24 cellular contexts compared by ENCODE assay signal in genomic region chr18:24991220-24991575, GRCh38.
"Had no signal": no experiment of that assay in that cellular context is flagged by ENCODE, and none has a peak within 500 bp of the region (broad histone marks: within the 10 kb centered on the region; RNA-seq: fewer than 3 reads in every experiment).

No MANE protein-coding gene starts in this region.

- H3K9me3 Mint-ChIP-seq: activated CD4-positive, alpha-beta T cell treated with anti-CD3 and anti-CD28 coated beads, Interleukin-2, amount 10 ng/mL, durations not matched to agents 24 days and 14 days; dendritic cell treated with granulocyte-macrophage colony-stimulating factor and Interleukin-4, amounts not matched to agents 40 ng/mL and 50 ng/mL, for 4 days; nephron progenitor cell had no signal

- ATAC-seq: activated naive CD8-positive, alpha-beta T cell treated with anti-CD3 and anti-CD28 coated beads, Interleukin-2, amount 50 U/mL, for 24 hours; left colon; stimulated activated naive CD8-positive, alpha-beta T cell treated with anti-CD3 and anti-CD28 coated beads, Interleukin-15, Interleukin-2, amounts not matched to agents 100 U/mL and 50 U/mL, for 24 hours; T-helper 17 cell had no signal

- DNase-seq: activated CD4-positive, alpha-beta memory T cell treated with anti-CD3 and anti-CD28 coated beads, Interleukin-2, amount 10 ng/mL, durations not matched to agents 7 days and 5 days; activated CD4-positive, alpha-beta T cell treated with anti-CD3 and anti-CD28 coated beads, Interleukin-2, amount 10 ng/mL, durations not matched to agents 24 days and 14 days; activated CD4-positive, CD25-positive, alpha-beta regulatory T cell; activated gamma-delta T cell; activated naive CD4-positive, alpha-beta T cell treated with anti-CD3 and anti-CD28 coated beads, Interleukin-2, amount 50 U/mL, for 16 hours; activated naive CD8-positive, alpha-beta T cell treated with anti-CD3 and anti-CD28 coated beads, Interleukin-2, amount 50 U/mL, for 24 hours; anterior cingulate cortex; caudate nucleus; effector CD4-positive, alpha-beta T cell; islet precursor cell; left colon; nephron progenitor cell; nucleus accumbens; posterior cingulate gyrus; retina; stimulated activated CD4-positive, alpha-beta T cell treated with anti-CD3 and anti-CD28 coated beads, Interleukin-12 subunit alpha, Interleukin-12 subunit beta, amount 100 ng/mL, for 4 hours; stimulated activated CD4-positive, alpha-beta T cell treated with anti-CD3 and anti-CD28 coated beads, Interleukin-4, amount 100 ng/mL, for 4 hours; stimulated activated naive CD8-positive, alpha-beta T cell treated with anti-CD3 and anti-CD28 coated beads, Interleukin-15, Interleukin-2, amounts not matched to agents 100 U/mL and 50 U/mL, for 24 hours; T-helper 17 cell had no signal

- H3K27ac Mint-ChIP-seq: activated CD4-positive, alpha-beta memory T cell treated with anti-CD3 and anti-CD28 coated beads, Interleukin-2, amount 10 ng/mL, durations not matched to agents 7 days and 5 days; activated CD4-positive, alpha-beta T cell treated with anti-CD3 and anti-CD28 coated beads, Interleukin-2, amount 10 ng/mL, durations not matched to agents 24 days and 14 days; activated naive CD8-positive, alpha-beta T cell treated with anti-CD3 and anti-CD28 coated beads, Interleukin-2, amount 50 U/mL, for 24 hours; dendritic cell treated with granulocyte-macrophage colony-stimulating factor and Interleukin-4, amounts not matched to agents 40 ng/mL and 50 ng/mL, for 4 days; nephron progenitor cell; T-helper 17 cell had no signal

- H3K4me3 Mint-ChIP-seq: activated CD4-positive, alpha-beta memory T cell treated with anti-CD3 and anti-CD28 coated beads, Interleukin-2, amount 10 ng/mL, durations not matched to agents 7 days and 5 days; activated CD4-positive, alpha-beta T cell treated with anti-CD3 and anti-CD28 coated beads, Interleukin-2, amount 10 ng/mL, durations not matched to agents 24 days and 14 days; activated naive CD8-positive, alpha-beta T cell treated with anti-CD3 and anti-CD28 coated beads, Interleukin-2, amount 50 U/mL, for 24 hours; dendritic cell treated with granulocyte-macrophage colony-stimulating factor and Interleukin-4, amounts not matched to agents 40 ng/mL and 50 ng/mL, for 4 days; nephron progenitor cell; T-helper 17 cell had no signal

- H3K27ac ChIP-seq: body of pancreas, esophagus muscularis mucosa, heart right ventricle had no signal

- H3K4me1 Mint-ChIP-seq: activated CD4-positive, alpha-beta memory T cell treated with anti-CD3 and anti-CD28 coated beads, Interleukin-2, amount 10 ng/mL, durations not matched to agents 7 days and 5 days; activated CD4-positive, alpha-beta T cell treated with anti-CD3 and anti-CD28 coated beads, Interleukin-2, amount 10 ng/mL, durations not matched to agents 24 days and 14 days; activated naive CD8-positive, alpha-beta T cell treated with anti-CD3 and anti-CD28 coated beads, Interleukin-2, amount 50 U/mL, for 24 hours; T-helper 17 cell had no signal

- H3K4me1 ChIP-seq: body of pancreas, esophagus muscularis mucosa had no signal

- H3K27me3 ChIP-seq: body of pancreas, heart right ventricle, upper lobe of left lung had no signal

- H3K27me3 Mint-ChIP-seq: activated CD4-positive, alpha-beta memory T cell treated with anti-CD3 and anti-CD28 coated beads, Interleukin-2, amount 10 ng/mL, durations not matched to agents 7 days and 5 days; activated CD4-positive, alpha-beta T cell treated with anti-CD3 and anti-CD28 coated beads, Interleukin-2, amount 10 ng/mL, durations not matched to agents 24 days and 14 days; activated naive CD8-positive, alpha-beta T cell treated with anti-CD3 and anti-CD28 coated beads, Interleukin-2, amount 50 U/mL, for 24 hours; dendritic cell treated with granulocyte-macrophage colony-stimulating factor and Interleukin-4, amounts not matched to agents 40 ng/mL and 50 ng/mL, for 4 days; T-helper 17 cell had no signal

- H3K36me3 ChIP-seq: esophagus muscularis mucosa, heart right ventricle, upper lobe of left lung had no signal

- H3K4me3 ChIP-seq: body of pancreas, esophagus muscularis mucosa, heart right ventricle, upper lobe of left lung had no signal

- H3K9me3 ChIP-seq: body of pancreas, upper lobe of left lung had no signal
